10 cellular contexts compared by ENCODE assay signal in the genomic region with DNA sequence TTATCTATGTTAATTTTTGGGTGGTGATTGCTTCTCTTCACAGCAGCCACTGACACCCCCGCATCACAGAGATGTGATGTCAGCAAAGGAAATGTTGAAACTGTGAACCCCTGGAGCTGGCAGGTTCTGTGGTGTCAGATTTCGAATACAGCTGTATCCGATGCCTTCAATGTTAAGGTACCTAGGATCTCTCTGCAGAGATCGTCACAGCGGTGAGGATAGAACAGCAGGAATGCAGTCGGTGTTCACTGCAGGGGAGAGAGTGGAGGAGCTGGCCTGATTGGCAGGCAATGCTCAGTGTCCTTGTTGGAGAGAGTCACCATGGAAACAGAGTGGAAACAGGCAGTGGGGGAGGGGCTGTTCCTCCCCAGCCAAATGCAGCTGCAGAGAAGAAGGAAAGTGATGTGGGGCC.
DNase-seq lines count a peak whose midpoint lies in the region; ATAC-seq lines count a peak whose summit lies in the region.
"Had no signal": no experiment of that assay in that cellular context is flagged by ENCODE, and none has a peak within 500 bp of the region (broad histone marks: within the 10 kb centered on the region; RNA-seq: fewer than 3 reads in every experiment).

No MANE protein-coding gene starts in this region.

- DNase-seq in M059J (ENCODE audit: low read depth) (peak; percentile 5), SK-N-DZ (ENCODE audit: low spot score) (peak; percentile 83), iris pigment epithelial cell (ENCODE audit: low read depth) (peak; percentile 6), retina (peak; percentile 86), T-helper 2 cell (no peak), AG08395 (ENCODE audit: low spot score) (no peak)
- DNase-seq: mammary epithelial cell, MG63, stomach had no signal

- no peak for ATAC-seq in HG02885 (IDR thresholded peaks at IDR 0.05; ENCODE audit: poor library complexity, unreplicated experiment)

Comparison
In these comparisons a context has a peak if more than half of its experiments do, and no peak if none do; other contexts are left out.
1. DNase-seq: peak in M059J (single experiment), SK-N-DZ (single experiment), iris pigment epithelial cell (single experiment) and retina (single experiment); none in T-helper 2 cell (0 of 5) and AG08395 (single experiment).